Comparison of ENCODE assay signal across 1 cellular context in the genomic region with DNA sequence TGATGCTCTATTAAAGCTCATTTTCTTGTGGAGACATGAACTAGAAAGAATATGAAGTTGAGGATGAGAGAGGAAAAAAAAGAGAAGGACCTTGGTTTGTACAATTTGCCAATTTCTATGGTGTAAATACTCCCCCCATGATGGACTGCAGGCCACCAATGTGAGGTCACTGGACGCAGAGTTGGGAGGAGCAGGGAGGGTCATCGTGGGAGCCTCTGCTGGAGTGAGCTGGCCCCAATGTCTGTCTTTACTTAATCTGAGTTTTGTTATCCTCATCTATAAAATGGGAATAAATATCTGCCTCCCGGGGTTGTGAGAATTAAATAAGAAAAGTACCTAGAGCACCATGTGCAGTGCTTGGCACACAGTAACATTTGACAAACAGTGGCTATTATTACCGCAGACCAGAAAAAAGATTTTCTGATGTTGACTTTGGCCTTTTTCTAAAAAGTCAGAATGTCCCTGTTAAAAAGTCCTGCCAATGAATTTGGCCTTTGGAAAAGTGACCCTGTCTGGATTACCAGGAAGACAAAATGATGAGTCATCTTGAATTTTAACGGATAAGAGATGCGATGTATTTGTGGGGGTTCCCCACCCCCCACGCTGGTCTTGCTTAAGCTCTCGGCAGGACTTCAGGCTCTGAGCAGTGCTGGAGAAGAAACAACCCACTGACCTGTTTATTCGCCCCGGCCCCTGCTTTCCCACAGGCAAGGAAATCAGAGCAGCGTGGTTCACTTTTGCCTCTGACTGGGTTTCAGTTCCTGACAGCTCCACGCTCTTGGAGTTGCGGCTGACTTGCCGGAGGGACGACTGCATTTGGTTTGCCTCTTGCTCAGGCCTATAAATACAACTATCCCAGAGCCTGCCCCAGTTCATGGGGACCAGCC.
TF ChIP-seq lines count a peak whose summit lies in the region.

No MANE protein-coding gene starts in this region.

TF ChIP-seq in WTC11, 78 proteins besides CTCF, POLR2A, EP300 and RAD21 (continued from another document):
- TF ChIP-seq, protein P1, sequence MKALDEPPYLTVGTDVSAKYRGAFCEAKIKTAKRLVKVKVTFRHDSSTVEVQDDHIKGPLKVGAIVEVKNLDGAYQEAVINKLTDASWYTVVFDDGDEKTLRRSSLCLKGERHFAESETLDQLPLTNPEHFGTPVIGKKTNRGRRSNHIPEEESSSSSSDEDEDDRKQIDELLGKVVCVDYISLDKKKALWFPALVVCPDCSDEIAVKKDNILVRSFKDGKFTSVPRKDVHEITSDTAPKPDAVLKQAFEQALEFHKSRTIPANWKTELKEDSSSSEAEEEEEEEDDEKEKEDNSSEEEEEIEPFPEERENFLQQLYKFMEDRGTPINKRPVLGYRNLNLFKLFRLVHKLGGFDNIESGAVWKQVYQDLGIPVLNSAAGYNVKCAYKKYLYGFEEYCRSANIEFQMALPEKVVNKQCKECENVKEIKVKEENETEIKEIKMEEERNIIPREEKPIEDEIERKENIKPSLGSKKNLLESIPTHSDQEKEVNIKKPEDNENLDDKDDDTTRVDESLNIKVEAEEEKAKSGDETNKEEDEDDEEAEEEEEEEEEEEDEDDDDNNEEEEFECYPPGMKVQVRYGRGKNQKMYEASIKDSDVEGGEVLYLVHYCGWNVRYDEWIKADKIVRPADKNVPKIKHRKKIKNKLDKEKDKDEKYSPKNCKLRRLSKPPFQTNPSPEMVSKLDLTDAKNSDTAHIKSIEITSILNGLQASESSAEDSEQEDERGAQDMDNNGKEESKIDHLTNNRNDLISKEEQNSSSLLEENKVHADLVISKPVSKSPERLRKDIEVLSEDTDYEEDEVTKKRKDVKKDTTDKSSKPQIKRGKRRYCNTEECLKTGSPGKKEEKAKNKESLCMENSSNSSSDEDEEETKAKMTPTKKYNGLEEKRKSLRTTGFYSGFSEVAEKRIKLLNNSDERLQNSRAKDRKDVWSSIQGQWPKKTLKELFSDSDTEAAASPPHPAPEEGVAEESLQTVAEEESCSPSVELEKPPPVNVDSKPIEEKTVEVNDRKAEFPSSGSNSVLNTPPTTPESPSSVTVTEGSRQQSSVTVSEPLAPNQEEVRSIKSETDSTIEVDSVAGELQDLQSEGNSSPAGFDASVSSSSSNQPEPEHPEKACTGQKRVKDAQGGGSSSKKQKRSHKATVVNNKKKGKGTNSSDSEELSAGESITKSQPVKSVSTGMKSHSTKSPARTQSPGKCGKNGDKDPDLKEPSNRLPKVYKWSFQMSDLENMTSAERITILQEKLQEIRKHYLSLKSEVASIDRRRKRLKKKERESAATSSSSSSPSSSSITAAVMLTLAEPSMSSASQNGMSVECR (CRISPR knock-in tag; IDR thresholded peaks at IDR 0.05; ENCODE audit: borderline replicate concordance) = no peak
- TF ChIP-seq, protein P2, sequence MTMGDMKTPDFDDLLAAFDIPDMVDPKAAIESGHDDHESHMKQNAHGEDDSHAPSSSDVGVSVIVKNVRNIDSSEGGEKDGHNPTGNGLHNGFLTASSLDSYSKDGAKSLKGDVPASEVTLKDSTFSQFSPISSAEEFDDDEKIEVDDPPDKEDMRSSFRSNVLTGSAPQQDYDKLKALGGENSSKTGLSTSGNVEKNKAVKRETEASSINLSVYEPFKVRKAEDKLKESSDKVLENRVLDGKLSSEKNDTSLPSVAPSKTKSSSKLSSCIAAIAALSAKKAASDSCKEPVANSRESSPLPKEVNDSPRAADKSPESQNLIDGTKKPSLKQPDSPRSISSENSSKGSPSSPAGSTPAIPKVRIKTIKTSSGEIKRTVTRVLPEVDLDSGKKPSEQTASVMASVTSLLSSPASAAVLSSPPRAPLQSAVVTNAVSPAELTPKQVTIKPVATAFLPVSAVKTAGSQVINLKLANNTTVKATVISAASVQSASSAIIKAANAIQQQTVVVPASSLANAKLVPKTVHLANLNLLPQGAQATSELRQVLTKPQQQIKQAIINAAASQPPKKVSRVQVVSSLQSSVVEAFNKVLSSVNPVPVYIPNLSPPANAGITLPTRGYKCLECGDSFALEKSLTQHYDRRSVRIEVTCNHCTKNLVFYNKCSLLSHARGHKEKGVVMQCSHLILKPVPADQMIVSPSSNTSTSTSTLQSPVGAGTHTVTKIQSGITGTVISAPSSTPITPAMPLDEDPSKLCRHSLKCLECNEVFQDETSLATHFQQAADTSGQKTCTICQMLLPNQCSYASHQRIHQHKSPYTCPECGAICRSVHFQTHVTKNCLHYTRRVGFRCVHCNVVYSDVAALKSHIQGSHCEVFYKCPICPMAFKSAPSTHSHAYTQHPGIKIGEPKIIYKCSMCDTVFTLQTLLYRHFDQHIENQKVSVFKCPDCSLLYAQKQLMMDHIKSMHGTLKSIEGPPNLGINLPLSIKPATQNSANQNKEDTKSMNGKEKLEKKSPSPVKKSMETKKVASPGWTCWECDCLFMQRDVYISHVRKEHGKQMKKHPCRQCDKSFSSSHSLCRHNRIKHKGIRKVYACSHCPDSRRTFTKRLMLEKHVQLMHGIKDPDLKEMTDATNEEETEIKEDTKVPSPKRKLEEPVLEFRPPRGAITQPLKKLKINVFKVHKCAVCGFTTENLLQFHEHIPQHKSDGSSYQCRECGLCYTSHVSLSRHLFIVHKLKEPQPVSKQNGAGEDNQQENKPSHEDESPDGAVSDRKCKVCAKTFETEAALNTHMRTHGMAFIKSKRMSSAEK (CRISPR knock-in tag; IDR thresholded peaks at IDR 0.05; ENCODE audit: borderline replicate concordance) = no peak
- no peak for TF ChIP-seq NFE2L1 (CRISPR knock-in tag; IDR thresholded peaks at IDR 0.05)
